15 cellular contexts compared by ENCODE assay signal in the genomic region with DNA sequence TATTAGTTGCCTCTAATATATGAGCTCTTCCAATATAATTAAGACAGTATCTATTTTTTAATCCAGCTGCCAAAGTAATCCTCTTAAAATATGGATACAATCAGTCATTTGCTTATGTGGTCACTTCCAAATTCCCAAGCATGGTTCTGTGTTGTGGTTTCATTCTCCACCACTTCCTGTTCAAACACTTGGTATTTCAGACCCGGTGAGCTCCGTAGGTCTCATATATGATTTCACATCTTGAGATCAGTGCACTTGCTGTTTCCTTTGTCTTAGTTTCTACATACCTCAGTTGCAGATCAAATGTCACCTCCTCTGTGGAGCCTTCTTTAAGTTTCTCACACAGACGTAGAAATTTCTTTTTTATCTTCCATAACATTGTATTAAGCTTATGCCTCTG.
DNase-seq lines count a peak whose midpoint lies in the region; ATAC-seq, FAIRE-seq and TF ChIP-seq lines count a peak whose summit lies in the region.
"Had no signal": no experiment of that assay in that cellular context is flagged by ENCODE, and none has a peak within 500 bp of the region (broad histone marks: within the 10 kb centered on the region; RNA-seq: fewer than 3 reads in every experiment).

No MANE protein-coding gene starts in this region.

- H3K79me2 ChIP-seq in PC-3 (ENCODE audit: low read length), result no peaks in the 10 kb centered on the region

- H3K4me1 ChIP-seq in PC-3 (ENCODE audit: insufficient read depth, low read length) (no peaks in the 10 kb centered on the region), small intestine (ENCODE audit: control insufficient read depth in 2 of 2, insufficient read depth in 1 of 2, low read depth in 1 of 2, low read length in 1 of 2) (no peaks in the 10 kb centered on the region)

- FAIRE-seq in small intestine (lab: Jason Lieb, UNC), result no peak
- FAIRE-seq: frontal cortex, islet of Langerhans had no signal

- no peaks in the 10 kb centered on the region for H3K9me2 ChIP-seq in PC-3 (replicated peaks; ENCODE audit: low read length)

- no peaks in the 10 kb centered on the region for H3K36me3 ChIP-seq in PC-3 (ENCODE audit: low read depth, low read length)
- no peaks in the 10 kb centered on the region for H3K36me3 ChIP-seq in kidney epithelial cell (ENCODE audit: control insufficient read depth, insufficient read depth, low read length)
- no peaks in the 10 kb centered on the region for H3K36me3 ChIP-seq in small intestine (ENCODE audit: control insufficient read depth in 2 of 2, insufficient read depth in 2 of 2, low read length in 2 of 2)

- 0 out of 2 replicates have a peak, but pooled peaks cover 2% of the 10 kb centered on the region for H3K27me3 ChIP-seq in PC-3 (ENCODE audit: low read length)
- no peaks in the 10 kb centered on the region for H3K27me3 ChIP-seq in kidney epithelial cell (ENCODE audit: control insufficient read depth, insufficient read depth, low read length)
- H3K27me3 ChIP-seq in small intestine (ENCODE audit: control insufficient read depth in 2 of 2, insufficient read depth in 2 of 2, low read length in 2 of 2), result no peaks in the 10 kb centered on the region
- H3K27me3 ChIP-seq: dorsolateral prefrontal cortex had no signal

- H3K4me3 ChIP-seq in PC-3 (ENCODE audit: low read length), result no peak overlapping the region
- no peak overlapping the region for H3K4me3 ChIP-seq in kidney epithelial cell (ENCODE audit: low read depth, low read length)
- H3K4me3 ChIP-seq in small intestine (ENCODE audit: low read depth in 1 of 2, low read length in 2 of 2), result no peak overlapping the region
- H3K4me3 ChIP-seq: dorsolateral prefrontal cortex had no signal

- BruUV-seq in PC-3 (replicated peaks; lab: Mats Ljungman, UMichigan), result no TSS peak

- POLR2A ChIA-PET in PC-3 (lab: Charles Lee; ENCODE audit: unreplicated experiment), result no interaction called here

- 47 to 66% (median 51%) methylated on average over 3 of the region's 3 CpGs for WGBS in small intestine, 3 donors

- H2AFZ ChIP-seq in PC-3 (ENCODE audit: low read length), result no peak overlapping the region

- H3K4me2 ChIP-seq in PC-3 (ENCODE audit: low read length), result no peak overlapping the region

- H3K9me3 ChIP-seq in PC-3 (ENCODE audit: low read length) (no peaks in the 10 kb centered on the region), small intestine (ENCODE audit: control insufficient read depth, low read depth) (no peaks in the 10 kb centered on the region)

- CTCF ChIA-PET in PC-3 (lab: Charles Lee), result no interaction called here

- DNase-seq in PC-3 (peak; percentile 28), kidney epithelial cell (ENCODE audit: low read depth) (peak; percentile 23), small intestine (no peak), NCI-H345 treated with DMSO at 0.1 percent for 48 hours (lab: John Stamatoyannopoulos, UW; ENCODE audit: unreplicated experiment) (no peak)
- DNase-seq in stimulated activated CD4-positive, alpha-beta T cell treated with anti-CD3 and anti-CD28 coated beads, Interleukin-2, amount 100 ng/mL, for 48 hours, result no peak
- DNase-seq: activated naive CD8-positive, alpha-beta T cell treated with anti-CD3 and anti-CD28 coated beads for 36 hours; dorsolateral prefrontal cortex; Kasumi-1; NCI-H446 had no signal

- H3F3A ChIP-seq in PC-3 (ENCODE audit: low read length, unreplicated experiment), result no peaks in the 10 kb centered on the region

- TF ChIP-seq CTCF in PC-3 (conservative IDR thresholded peaks at IDR 0.05; ENCODE audit: low read depth, low read length) (no peak), kidney epithelial cell (IDR thresholded peaks at IDR 0.05; ENCODE audit: insufficient read depth, low read length, poor library complexity, severe bottlenecking) (no peak)

- H3K9ac ChIP-seq in PC-3 (ENCODE audit: low read length), result no peak overlapping the region

- intact Hi-C loops in PC-3 (cut with micrococcal nuclease), result no loop called here

- H3K27ac ChIP-seq in PC-3 (ENCODE audit: low read length) (no peak overlapping the region), small intestine (ENCODE audit: low read depth in 1 of 2, low read length in 1 of 2) (no peak overlapping the region)
- H3K27ac ChIP-seq: dorsolateral prefrontal cortex had no signal

- peak; percentile 60 for ATAC-seq in GM18498 (IDR thresholded peaks at IDR 0.05; ENCODE audit: unreplicated experiment)
- peak; percentile 48 for ATAC-seq in HG03025 (IDR thresholded peaks at IDR 0.05; ENCODE audit: low FRiP score, unreplicated experiment)
- ATAC-seq in PC-3, result no peak
- no peak for ATAC-seq in HG03439 (IDR thresholded peaks at IDR 0.05; ENCODE audit: unreplicated experiment)
- ATAC-seq: Right ventricle myocardium inferior had no signal

- no peaks in the 10 kb centered on the region for H4K20me1 ChIP-seq in PC-3 (ENCODE audit: low read length)

Comparison
In these comparisons a context has a peak if more than half of its experiments do, and no peak if none do; other contexts are left out.
1. ATAC-seq: peak in GM18498 (single experiment) and HG03025 (single experiment); none in PC-3 (single experiment) and HG03439 (single experiment).
2. DNase-seq: peak in PC-3 (single experiment) and kidney epithelial cell (single experiment); none in small intestine (single experiment), NCI-H345 treated with DMSO at 0.1 percent for 48 hours (single experiment) and stimulated activated CD4-positive, alpha-beta T cell treated with anti-CD3 and anti-CD28 coated beads, Interleukin-2, amount 100 ng/mL, for 48 hours (0 of 2).